38 cellular contexts compared by ENCODE assay signal in genomic region chr5:127928053-127928452, GRCh38.
"Had no signal": no experiment of that assay in that cellular context is flagged by ENCODE, and none has a peak within 500 bp of the region (broad histone marks: within the 10 kb centered on the region; RNA-seq: fewer than 3 reads in every experiment).

No MANE protein-coding gene starts in this region.

- H3K27ac ChIP-seq: ascending aorta, cardiac muscle cell, VCaP had no signal

- H3K36me3 Mint-ChIP-seq: activated CD4-positive, alpha-beta memory T cell treated with anti-CD3 and anti-CD28 coated beads for 36 hours; activated naive CD4-positive, alpha-beta T cell treated with anti-CD3 and anti-CD28 coated beads, Interleukin-2, amount 10 ng/mL, durations not matched to agents 7 days and 5 days; activated naive CD8-positive, alpha-beta T cell treated with anti-CD3 and anti-CD28 coated beads, Interleukin-2, amount 10 ng/mL, durations not matched to agents 7 days and 5 days had no signal

- H3K36me3 ChIP-seq: ascending aorta, cardiac muscle cell had no signal

- H3K4me3 Mint-ChIP-seq: activated B cell treated with CpG ODN at 0.5 μM for 24 hours; activated CD4-positive, alpha-beta memory T cell treated with anti-CD3 and anti-CD28 coated beads for 36 hours; activated CD4-positive, alpha-beta T cell treated with anti-CD3 and anti-CD28 coated beads, Interleukin-2, amount 10 ng/mL, durations not matched to agents 24 days and 14 days; activated CD8-positive, alpha-beta T cell treated with anti-CD3 and anti-CD28 coated beads for 36 hours; activated naive CD4-positive, alpha-beta T cell treated with anti-CD3 and anti-CD28 coated beads, Interleukin-2, amount 10 ng/mL, durations not matched to agents 7 days and 5 days; activated naive CD4-positive, alpha-beta T cell treated with anti-CD3 and anti-CD28 coated beads, Interleukin-2, amount 50 U/mL, for 24 hours; activated naive CD8-positive, alpha-beta T cell; activated naive CD8-positive, alpha-beta T cell treated with anti-CD3 and anti-CD28 coated beads, Interleukin-2, amount 10 ng/mL, durations not matched to agents 7 days and 5 days; activated naive CD8-positive, alpha-beta T cell treated with anti-CD3 and anti-CD28 coated beads, Interleukin-2, amount 50 U/mL, for 24 hours; activated T-cell treated with anti-CD3 and anti-CD28 coated beads, Interleukin-2, amount 50 U/mL, for 4 hours; activated T-cell treated with anti-CD3 and anti-CD28 coated beads, Interleukin-2, amount 50 U/mL, for 72 hours; activated T-helper 1 cell treated with anti-CD3 and anti-CD28 coated beads, Interleukin-12 subunit alpha, Interleukin-12 subunit beta, Interleukin-2, Interleukin-4 antibody, amounts not matched to agents 30 ng/mL and 10 ng/mL and 1 ng/mL, durations not matched to agents 14 hours and 24 hours and 36 hours; activated T-helper 17 cell treated with anti-CD3 and anti-CD28 coated beads, Interleukin-2, amount 50 U/mL, for 72 hours; brain; central memory CD8-positive, alpha-beta T cell; T-helper 1 cell treated with Interleukin-12 subunit alpha and Interleukin-12 subunit beta and Interleukin-4 antibody, amounts not matched to agents 30 μg/mL and 1 μg/mL, for 36 hours; T-helper 2 cell treated with Interferon-gamma antibody and Interleukin-4, amounts not matched to agents 5 μg/mL and 100 μg/mL, for 36 hours had no signal

- H3K9me3 Mint-ChIP-seq: activated B cell treated with CpG ODN at 0.5 μM for 24 hours; activated CD4-positive, alpha-beta memory T cell treated with anti-CD3 and anti-CD28 coated beads for 36 hours; activated CD4-positive, alpha-beta T cell treated with anti-CD3 and anti-CD28 coated beads, Interleukin-2, amount 10 ng/mL, durations not matched to agents 24 days and 14 days; activated CD8-positive, alpha-beta T cell treated with anti-CD3 and anti-CD28 coated beads for 36 hours; activated naive CD4-positive, alpha-beta T cell treated with anti-CD3 and anti-CD28 coated beads, Interleukin-2, amount 10 ng/mL, durations not matched to agents 7 days and 5 days; activated naive CD4-positive, alpha-beta T cell treated with anti-CD3 and anti-CD28 coated beads, Interleukin-2, amount 50 U/mL, for 24 hours; activated naive CD8-positive, alpha-beta T cell treated with anti-CD3 and anti-CD28 coated beads, Interleukin-2, amount 50 U/mL, for 24 hours; activated T-cell treated with anti-CD3 and anti-CD28 coated beads, Interleukin-2, amount 50 U/mL, for 4 hours; activated T-cell treated with anti-CD3 and anti-CD28 coated beads, Interleukin-2, amount 50 U/mL, for 72 hours; activated T-helper 1 cell treated with anti-CD3 and anti-CD28 coated beads, Interleukin-12 subunit alpha, Interleukin-12 subunit beta, Interleukin-2, Interleukin-4 antibody, amounts not matched to agents 30 ng/mL and 10 ng/mL and 1 ng/mL, durations not matched to agents 14 hours and 24 hours and 36 hours; activated T-helper 17 cell treated with anti-CD3 and anti-CD28 coated beads, Interleukin-2, amount 50 U/mL, for 72 hours; central memory CD8-positive, alpha-beta T cell; T-helper 1 cell treated with Interleukin-12 subunit alpha and Interleukin-12 subunit beta and Interleukin-4 antibody, amounts not matched to agents 30 μg/mL and 1 μg/mL, for 36 hours; T-helper 2 cell treated with Interferon-gamma antibody and Interleukin-4, amounts not matched to agents 5 μg/mL and 100 μg/mL, for 36 hours had no signal

- DNase-seq: activated B cell treated with CpG ODN at 0.5 μM for 24 hours; activated CD4-positive, alpha-beta memory T cell treated with anti-CD3 and anti-CD28 coated beads for 36 hours; activated CD4-positive, alpha-beta T cell treated with anti-CD3 and anti-CD28 coated beads for 4 hours; activated CD4-positive, alpha-beta T cell treated with anti-CD3 and anti-CD28 coated beads, Interleukin-2, amount 10 ng/mL, durations not matched to agents 24 days and 14 days; activated CD4-positive, alpha-beta T cell treated with anti-CD3 and anti-CD28 coated beads, Interleukin-2, amount 50 U/mL, for 1 hour; activated CD4-positive, alpha-beta T cell treated with anti-CD3 and anti-CD28 coated beads, Interleukin-2, amount 50 U/mL, for 4 hours; activated CD4-positive, CD25-positive, alpha-beta regulatory T cell treated with anti-CD3 and anti-CD28 coated beads, Interleukin-2, amount 50 U/mL, for 72 hours; activated CD8-positive, alpha-beta memory T cell treated with anti-CD3 and anti-CD28 coated beads, Interleukin-2, amount 50 U/mL, for 4 hours; activated CD8-positive, alpha-beta T cell treated with anti-CD3 and anti-CD28 coated beads for 36 hours; activated effector memory CD4-positive, alpha-beta T cell treated with anti-CD3 and anti-CD28 coated beads, Interleukin-2, amount 50 U/mL, for 16 hours; activated gamma-delta T cell treated with Interleukin-2 at 50 U/mL for 16 hours; activated naive CD4-positive, alpha-beta T cell; activated naive CD4-positive, alpha-beta T cell treated with anti-CD3 and anti-CD28 coated beads, Interleukin-2, amount 10 ng/mL, durations not matched to agents 7 days and 5 days; activated naive CD8-positive, alpha-beta T cell treated with anti-CD3 and anti-CD28 coated beads, Interleukin-2, amount 10 ng/mL, durations not matched to agents 7 days and 5 days; activated naive CD8-positive, alpha-beta T cell treated with anti-CD3 and anti-CD28 coated beads, Interleukin-2, amount 50 U/mL, for 24 hours; activated T-cell treated with anti-CD3 and anti-CD28 coated beads for 4 hours; activated T-cell treated with anti-CD3 and anti-CD28 coated beads, Interleukin-2, amount 50 U/mL, for 1 hour; activated T-cell treated with anti-CD3 and anti-CD28 coated beads, Interleukin-2, amount 50 U/mL, for 4 hours; activated T-cell treated with anti-CD3 and anti-CD28 coated beads, Interleukin-2, amount 50 U/mL, for 72 hours; amygdala; anterior cingulate cortex; caudate nucleus; T-helper 1 cell; T-helper 2 cell; T-helper 9 cell had no signal

- FAIRE-seq: bronchial epithelial cell, TTC549 had no signal

- H3K27me3 ChIP-seq: ascending aorta, cardiac muscle cell had no signal

- H3K4me1 Mint-ChIP-seq: activated B cell treated with CpG ODN at 0.5 μM for 24 hours; activated CD4-positive, alpha-beta T cell treated with anti-CD3 and anti-CD28 coated beads, Interleukin-2, amount 10 ng/mL, durations not matched to agents 24 days and 14 days; activated naive CD4-positive, alpha-beta T cell treated with anti-CD3 and anti-CD28 coated beads, Interleukin-2, amount 10 ng/mL, durations not matched to agents 7 days and 5 days; activated naive CD4-positive, alpha-beta T cell treated with anti-CD3 and anti-CD28 coated beads, Interleukin-2, amount 50 U/mL, for 24 hours; activated naive CD8-positive, alpha-beta T cell treated with anti-CD3 and anti-CD28 coated beads, Interleukin-2, amount 10 ng/mL, durations not matched to agents 7 days and 5 days; activated naive CD8-positive, alpha-beta T cell treated with anti-CD3 and anti-CD28 coated beads, Interleukin-2, amount 50 U/mL, for 24 hours; activated T-helper 17 cell treated with anti-CD3 and anti-CD28 coated beads, Interleukin-2, amount 50 U/mL, for 72 hours; central memory CD8-positive, alpha-beta T cell had no signal

- H3K4me3 ChIP-seq: ascending aorta, cardiac muscle cell had no signal

- H3K27ac Mint-ChIP-seq: activated B cell treated with CpG ODN at 0.5 μM for 24 hours; activated CD4-positive, alpha-beta memory T cell treated with anti-CD3 and anti-CD28 coated beads for 36 hours; activated CD4-positive, alpha-beta T cell treated with anti-CD3 and anti-CD28 coated beads, Interleukin-2, amount 10 ng/mL, durations not matched to agents 24 days and 14 days; activated CD8-positive, alpha-beta T cell treated with anti-CD3 and anti-CD28 coated beads for 36 hours; activated naive CD4-positive, alpha-beta T cell treated with anti-CD3 and anti-CD28 coated beads, Interleukin-2, amount 10 ng/mL, durations not matched to agents 7 days and 5 days; activated naive CD4-positive, alpha-beta T cell treated with anti-CD3 and anti-CD28 coated beads, Interleukin-2, amount 50 U/mL, for 24 hours; activated naive CD8-positive, alpha-beta T cell; activated naive CD8-positive, alpha-beta T cell treated with anti-CD3 and anti-CD28 coated beads, Interleukin-2, amount 10 ng/mL, durations not matched to agents 7 days and 5 days; activated naive CD8-positive, alpha-beta T cell treated with anti-CD3 and anti-CD28 coated beads, Interleukin-2, amount 50 U/mL, for 24 hours; activated T-cell treated with anti-CD3 and anti-CD28 coated beads, Interleukin-2, amount 50 U/mL, for 72 hours; activated T-helper 1 cell treated with anti-CD3 and anti-CD28 coated beads, Interleukin-12 subunit alpha, Interleukin-12 subunit beta, Interleukin-2, Interleukin-4 antibody, amounts not matched to agents 30 ng/mL and 10 ng/mL and 1 ng/mL, durations not matched to agents 14 hours and 24 hours and 36 hours; activated T-helper 17 cell treated with anti-CD3 and anti-CD28 coated beads, Interleukin-2, amount 50 U/mL, for 72 hours; brain; T-helper 1 cell treated with Interleukin-12 subunit alpha and Interleukin-12 subunit beta and Interleukin-4 antibody, amounts not matched to agents 30 μg/mL and 1 μg/mL, for 36 hours; T-helper 2 cell treated with Interferon-gamma antibody and Interleukin-4, amounts not matched to agents 5 μg/mL and 100 μg/mL, for 36 hours had no signal

- H3K4me1 ChIP-seq: ascending aorta had no signal

- H3K9me3 ChIP-seq: ascending aorta had no signal

- H3K27me3 Mint-ChIP-seq: activated B cell treated with CpG ODN at 0.5 μM for 24 hours; activated CD4-positive, alpha-beta memory T cell treated with anti-CD3 and anti-CD28 coated beads for 36 hours; activated CD4-positive, alpha-beta T cell treated with anti-CD3 and anti-CD28 coated beads, Interleukin-2, amount 10 ng/mL, durations not matched to agents 24 days and 14 days; activated naive CD4-positive, alpha-beta T cell treated with anti-CD3 and anti-CD28 coated beads, Interleukin-2, amount 10 ng/mL, durations not matched to agents 7 days and 5 days; activated naive CD8-positive, alpha-beta T cell treated with anti-CD3 and anti-CD28 coated beads, Interleukin-2, amount 50 U/mL, for 24 hours; brain had no signal

- ATAC-seq: activated CD8-positive, alpha-beta T cell treated with anti-CD3 and anti-CD28 coated beads for 36 hours; activated naive CD8-positive, alpha-beta T cell treated with anti-CD3 and anti-CD28 coated beads, Interleukin-2, amount 50 U/mL, for 24 hours; activated T-cell treated with anti-CD3 and anti-CD28 coated beads, Interleukin-2, amount 50 U/mL, for 4 hours; activated T-helper 17 cell treated with anti-CD3 and anti-CD28 coated beads, Interleukin-2, amount 50 U/mL, for 72 hours had no signal
